1 cellular context compared by ENCODE assay signal in the genomic region with DNA sequence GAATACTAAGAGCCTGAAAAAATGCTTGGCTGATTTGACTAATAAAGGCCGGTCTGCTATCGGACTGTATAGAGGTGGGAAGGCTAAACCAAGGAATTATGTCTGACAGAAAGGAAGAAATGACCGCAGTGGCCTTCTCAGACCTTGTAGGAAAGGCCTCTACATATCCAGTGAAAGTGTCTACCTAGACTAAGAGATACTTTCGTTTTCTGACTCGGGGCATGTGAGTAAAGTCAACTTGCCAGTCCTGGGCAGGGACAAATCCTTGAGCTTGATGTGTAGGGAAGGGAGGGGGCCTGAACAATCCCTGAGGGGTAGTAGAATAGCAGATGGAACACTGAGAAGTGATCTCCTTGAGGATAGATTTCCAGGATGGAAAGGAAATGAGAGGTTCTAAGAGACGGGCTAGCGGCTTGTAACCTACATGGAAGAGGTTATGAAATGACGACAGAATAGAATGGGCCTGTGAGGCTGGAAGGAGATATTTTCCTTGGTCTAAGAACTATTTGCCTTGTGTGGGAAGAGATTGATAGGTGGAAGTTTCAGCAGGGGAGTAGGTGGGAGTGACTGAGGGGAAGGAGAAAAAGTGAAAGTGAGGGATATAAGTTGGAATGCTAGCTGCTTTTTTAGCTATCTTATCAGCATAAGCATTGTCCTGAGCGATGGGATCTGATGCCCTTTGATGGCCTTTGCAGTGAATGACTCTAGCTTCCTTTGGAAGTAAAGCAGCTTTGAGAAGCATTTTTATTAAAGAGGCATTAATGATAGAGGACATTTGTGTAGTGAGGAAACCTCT.
TF ChIP-seq lines count a peak whose summit lies in the region.

No MANE protein-coding gene starts in this region.

TF ChIP-seq in endothelial cell of umbilical vein, 7 proteins besides CTCF, POLR2A, EP300 and RAD21:
- TF ChIP-seq GATA2 (IDR thresholded peaks at IDR 0.05; ENCODE audit: insufficient read depth, insufficient read length, low read depth, low read length), result peak; percentile 65
TF ChIP-seq in endothelial cell of umbilical vein: peak in this region for 1; not testable (repeated sequence) for 6.
